ENCODE assay signal across 8 cellular contexts in the genomic region with DNA sequence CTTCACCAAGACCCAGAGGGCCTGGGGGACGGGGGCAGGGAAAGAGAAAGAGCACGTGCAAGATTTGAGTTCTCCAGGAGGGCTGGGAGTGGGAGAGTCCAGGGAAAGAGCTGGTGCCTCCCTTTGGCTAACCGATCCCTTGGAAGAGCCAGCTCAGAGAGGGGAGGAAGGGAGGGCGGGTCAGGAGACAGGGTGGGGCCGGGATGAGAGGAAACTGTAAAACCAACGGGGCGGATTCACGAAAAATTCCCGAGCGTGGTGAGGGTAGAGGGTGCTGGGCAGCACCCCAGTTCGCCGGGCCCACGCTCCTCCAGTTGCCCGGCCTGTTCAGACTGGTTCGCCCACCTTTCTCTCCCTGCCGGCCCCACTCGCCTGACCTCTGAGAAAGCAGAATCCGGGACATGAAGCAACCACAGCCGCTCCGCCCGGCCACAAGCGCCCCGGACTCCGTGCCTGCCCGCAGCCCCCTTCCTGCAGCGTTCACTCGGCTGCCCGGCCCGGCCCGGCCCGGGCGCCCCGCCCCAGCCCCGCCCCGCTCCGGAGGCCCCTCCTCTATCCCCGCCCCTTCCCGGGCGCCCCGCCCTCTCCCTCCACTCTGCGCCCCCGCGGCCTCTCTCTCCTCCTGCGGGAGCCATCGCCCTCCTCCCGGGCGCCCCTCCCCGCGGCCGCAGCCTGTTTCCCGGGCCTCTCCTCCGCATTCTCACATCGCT.
DNase-seq lines count a peak whose midpoint lies in the region; ATAC-seq and TF ChIP-seq lines count a peak whose summit lies in the region.

No MANE protein-coding gene starts in this region.

- no peak for TF ChIP-seq CTCF in chondrocyte (IDR thresholded peaks at IDR 0.05)

- H3K4me3 Mint-ChIP-seq in chondrocyte (ENCODE audit: unreplicated experiment): peak overlapping the region; percentile 74

- peaks cover 8% of the 10 kb centered on the region for H3K4me1 Mint-ChIP-seq in chondrocyte (ENCODE audit: low read depth)

- DNase-seq in GM04504 (ENCODE audit: low read depth) (peak; percentile 27), NCI-H2107 treated with DMSO at 0.1 percent for 48 hours (lab: John Stamatoyannopoulos, UW; ENCODE audit: unreplicated experiment) (peak; percentile 67), chondrocyte (ENCODE audit: low spot score) (no peak), kidney glomerular epithelial cell (lab: John Stamatoyannopoulos, UW) (peak; percentile 81), OCI-M2 (lab: John Stamatoyannopoulos, UW; ENCODE audit: unreplicated experiment) (no peak)
- DNase-seq in activated CD4-positive, alpha-beta T cell treated with anti-CD3 and anti-CD28 coated beads for 24 hours (ENCODE audit: low read depth in 2 of 2): peak; percentile 42 to 54
- DNase-seq in stimulated activated CD4-positive, alpha-beta T cell treated with anti-CD3 and anti-CD28 coated beads, Interleukin-15, amount 100 ng/mL, for 24 hours: peak; percentile 74

- ATAC-seq in HG02759 (IDR thresholded peaks at IDR 0.05; ENCODE audit: unreplicated experiment): peak; percentile 95

- H3K9me3 Mint-ChIP-seq in chondrocyte (ENCODE audit: low read depth): no peaks in the 10 kb centered on the region

- peaks cover 3% of the 10 kb centered on the region for H3K27me3 Mint-ChIP-seq in chondrocyte (ENCODE audit: low read depth)

- H3K27ac Mint-ChIP-seq in chondrocyte (ENCODE audit: unreplicated experiment): peak overlapping the region; percentile 69

- H3K36me3 Mint-ChIP-seq in chondrocyte (ENCODE audit: low read depth): no peaks in the 10 kb centered on the region

Comparison
In these comparisons a context has a peak if more than half of its experiments do, and no peak if none do; other contexts are left out.
1. DNase-seq: peak in GM04504 (single experiment), NCI-H2107 treated with DMSO at 0.1 percent for 48 hours (single experiment), activated CD4-positive, alpha-beta T cell treated with anti-CD3 and anti-CD28 coated beads for 24 hours (2 of 2), kidney glomerular epithelial cell (single experiment) and stimulated activated CD4-positive, alpha-beta T cell treated with anti-CD3 and anti-CD28 coated beads, Interleukin-15, amount 100 ng/mL, for 24 hours (single experiment); none in chondrocyte (single experiment) and OCI-M2 (single experiment).